1 cellular context compared by ENCODE assay signal in the genomic region with DNA sequence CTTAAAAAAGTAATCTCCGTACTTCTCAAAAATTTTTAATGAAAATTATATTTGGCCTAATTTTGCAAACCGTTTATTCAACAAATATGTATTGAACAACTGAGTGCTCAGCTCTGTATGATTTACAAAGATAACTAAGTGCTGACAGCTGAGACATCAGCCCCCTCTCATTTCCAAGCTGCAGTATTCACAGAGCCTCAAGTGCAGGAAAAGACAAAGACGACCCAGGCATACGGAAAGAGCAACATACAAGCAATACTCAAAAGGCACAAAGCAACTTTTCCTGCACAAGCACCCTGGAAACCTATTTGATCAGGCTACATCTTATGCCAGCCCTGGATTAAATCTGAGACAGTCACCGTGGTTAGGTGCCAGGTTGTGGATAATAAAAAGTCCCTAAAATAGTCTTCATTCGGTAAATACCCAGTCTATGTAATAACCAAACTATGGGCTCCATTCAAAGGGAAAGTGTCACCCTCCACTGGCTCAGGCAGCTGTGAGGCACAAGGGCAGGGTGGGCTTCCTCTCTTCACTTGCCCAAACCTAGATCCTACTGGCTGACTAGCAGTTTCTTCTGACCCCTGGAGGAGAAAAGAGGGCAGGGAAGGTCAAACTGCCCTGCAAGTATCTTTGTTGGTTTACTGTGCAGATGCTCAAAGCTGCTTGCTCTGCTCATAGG.
TF ChIP-seq lines count a peak whose summit lies in the region.

No MANE protein-coding gene starts in this region.

TF ChIP-seq in GM23338, 12 proteins besides CTCF, POLR2A, EP300 and RAD21 (continued from another document):
- TF ChIP-seq, protein P1, sequence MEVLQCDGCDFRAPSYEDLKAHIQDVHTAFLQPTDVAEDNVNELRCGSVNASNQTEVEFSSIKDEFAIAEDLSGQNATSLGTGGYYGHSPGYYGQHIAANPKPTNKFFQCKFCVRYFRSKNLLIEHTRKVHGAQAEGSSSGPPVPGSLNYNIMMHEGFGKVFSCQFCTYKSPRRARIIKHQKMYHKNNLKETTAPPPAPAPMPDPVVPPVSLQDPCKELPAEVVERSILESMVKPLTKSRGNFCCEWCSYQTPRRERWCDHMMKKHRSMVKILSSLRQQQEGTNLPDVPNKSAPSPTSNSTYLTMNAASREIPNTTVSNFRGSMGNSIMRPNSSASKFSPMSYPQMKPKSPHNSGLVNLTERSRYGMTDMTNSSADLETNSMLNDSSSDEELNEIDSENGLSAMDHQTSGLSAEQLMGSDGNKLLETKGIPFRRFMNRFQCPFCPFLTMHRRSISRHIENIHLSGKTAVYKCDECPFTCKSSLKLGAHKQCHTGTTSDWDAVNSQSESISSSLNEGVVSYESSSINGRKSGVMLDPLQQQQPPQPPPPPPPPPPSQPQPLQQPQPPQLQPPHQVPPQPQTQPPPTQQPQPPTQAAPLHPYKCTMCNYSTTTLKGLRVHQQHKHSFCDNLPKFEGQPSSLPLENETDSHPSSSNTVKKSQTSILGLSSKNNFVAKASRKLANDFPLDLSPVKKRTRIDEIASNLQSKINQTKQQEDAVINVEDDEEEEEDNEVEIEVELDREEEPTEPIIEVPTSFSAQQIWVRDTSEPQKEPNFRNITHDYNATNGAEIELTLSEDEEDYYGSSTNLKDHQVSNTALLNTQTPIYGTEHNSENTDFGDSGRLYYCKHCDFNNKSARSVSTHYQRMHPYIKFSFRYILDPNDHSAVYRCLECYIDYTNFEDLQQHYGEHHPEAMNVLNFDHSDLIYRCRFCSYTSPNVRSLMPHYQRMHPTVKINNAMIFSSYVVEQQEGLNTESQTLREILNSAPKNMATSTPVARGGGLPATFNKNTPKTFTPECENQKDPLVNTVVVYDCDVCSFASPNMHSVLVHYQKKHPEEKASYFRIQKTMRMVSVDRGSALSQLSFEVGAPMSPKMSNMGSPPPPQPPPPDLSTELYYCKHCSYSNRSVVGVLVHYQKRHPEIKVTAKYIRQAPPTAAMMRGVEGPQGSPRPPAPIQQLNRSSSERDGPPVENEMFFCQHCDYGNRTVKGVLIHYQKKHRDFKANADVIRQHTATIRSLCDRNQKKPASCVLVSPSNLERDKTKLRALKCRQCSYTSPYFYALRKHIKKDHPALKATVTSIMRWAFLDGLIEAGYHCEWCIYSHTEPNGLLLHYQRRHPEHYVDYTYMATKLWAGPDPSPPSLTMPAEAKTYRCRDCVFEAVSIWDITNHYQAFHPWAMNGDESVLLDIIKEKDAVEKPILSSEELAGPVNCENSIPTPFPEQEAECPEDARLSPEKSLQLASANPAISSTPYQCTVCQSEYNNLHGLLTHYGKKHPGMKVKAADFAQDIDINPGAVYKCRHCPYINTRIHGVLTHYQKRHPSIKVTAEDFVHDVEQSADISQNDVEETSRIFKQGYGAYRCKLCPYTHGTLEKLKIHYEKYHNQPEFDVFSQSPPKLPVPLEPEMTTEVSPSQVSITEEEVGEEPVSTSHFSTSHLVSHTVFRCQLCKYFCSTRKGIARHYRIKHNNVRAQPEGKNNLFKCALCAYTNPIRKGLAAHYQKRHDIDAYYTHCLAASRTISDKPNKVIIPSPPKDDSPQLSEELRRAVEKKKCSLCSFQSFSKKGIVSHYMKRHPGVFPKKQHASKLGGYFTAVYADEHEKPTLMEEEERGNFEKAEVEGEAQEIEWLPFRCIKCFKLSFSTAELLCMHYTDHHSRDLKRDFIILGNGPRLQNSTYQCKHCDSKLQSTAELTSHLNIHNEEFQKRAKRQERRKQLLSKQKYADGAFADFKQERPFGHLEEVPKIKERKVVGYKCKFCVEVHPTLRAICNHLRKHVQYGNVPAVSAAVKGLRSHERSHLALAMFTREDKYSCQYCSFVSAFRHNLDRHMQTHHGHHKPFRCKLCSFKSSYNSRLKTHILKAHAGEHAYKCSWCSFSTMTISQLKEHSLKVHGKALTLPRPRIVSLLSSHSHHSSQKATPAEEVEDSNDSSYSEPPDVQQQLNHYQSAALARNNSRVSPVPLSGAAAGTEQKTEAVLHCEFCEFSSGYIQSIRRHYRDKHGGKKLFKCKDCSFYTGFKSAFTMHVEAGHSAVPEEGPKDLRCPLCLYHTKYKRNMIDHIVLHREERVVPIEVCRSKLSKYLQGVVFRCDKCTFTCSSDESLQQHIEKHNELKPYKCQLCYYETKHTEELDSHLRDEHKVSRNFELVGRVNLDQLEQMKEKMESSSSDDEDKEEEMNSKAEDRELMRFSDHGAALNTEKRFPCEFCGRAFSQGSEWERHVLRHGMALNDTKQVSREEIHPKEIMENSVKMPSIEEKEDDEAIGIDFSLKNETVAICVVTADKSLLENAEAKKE (CRISPR knock-in tag; IDR thresholded peaks at IDR 0.05) = no peak
